22 cellular contexts compared by ENCODE assay signal in the genomic region with DNA sequence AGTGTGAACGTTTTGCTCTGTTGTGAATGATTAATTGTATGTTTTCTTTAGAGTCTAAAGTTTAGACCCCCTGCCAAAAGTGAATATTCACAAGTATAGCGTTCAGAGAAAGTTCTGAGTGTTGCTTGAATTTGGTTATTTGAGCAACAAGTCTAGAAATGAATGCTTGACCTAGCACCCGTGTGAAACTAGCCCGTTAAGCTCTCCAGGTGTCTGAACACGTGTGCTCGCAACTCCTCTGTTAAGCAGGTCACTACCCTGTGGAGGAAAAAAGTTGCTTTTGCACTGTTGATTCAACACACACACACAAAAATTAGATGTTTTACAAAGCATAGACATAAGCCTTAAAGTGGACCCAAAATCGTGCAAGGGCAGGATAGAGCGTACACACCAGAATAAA.
DNase-seq lines count a peak whose midpoint lies in the region; TF ChIP-seq lines count a peak whose summit lies in the region.
"Had no signal": no experiment of that assay in that cellular context is flagged by ENCODE, and none has a peak within 500 bp of the region (broad histone marks: within the 10 kb centered on the region; RNA-seq: fewer than 3 reads in every experiment).

No MANE protein-coding gene starts in this region.

- H3K27ac Mint-ChIP-seq in activated naive CD8-positive, alpha-beta T cell, result peak overlapping the region; percentile 72
- no peak overlapping the region for H3K27ac Mint-ChIP-seq in activated naive CD8-positive, alpha-beta T cell treated with anti-CD3 and anti-CD28 coated beads for 36 hours
- H3K27ac Mint-ChIP-seq: CD8-positive, alpha-beta T cell had no signal

- H3K4me1 Mint-ChIP-seq in activated naive CD8-positive, alpha-beta T cell (ENCODE audit: low read depth), result peaks cover 35% of the 10 kb centered on the region
- peaks cover 44% of the 10 kb centered on the region for H3K4me1 Mint-ChIP-seq in activated naive CD8-positive, alpha-beta T cell treated with anti-CD3 and anti-CD28 coated beads for 36 hours

- no peak for TF ChIP-seq POLR2A in lower leg skin (IDR thresholded peaks at IDR 0.05)

- H3K27me3 Mint-ChIP-seq in activated naive CD8-positive, alpha-beta T cell, result no peaks in the 10 kb centered on the region
- H3K27me3 Mint-ChIP-seq in activated naive CD8-positive, alpha-beta T cell treated with anti-CD3 and anti-CD28 coated beads for 36 hours, result no peaks in the 10 kb centered on the region

- TF ChIP-seq CTCF in OCI-LY1 (IDR thresholded peaks at IDR 0.05; ENCODE audit: low read length) (no peak), lower leg skin (IDR thresholded peaks at IDR 0.05) (no peak), smooth muscle cell (IDR thresholded peaks at IDR 0.05; ENCODE audit: borderline replicate concordance, insufficient read depth, poor library complexity, severe bottlenecking) (no peak)

- intact Hi-C loops in lower leg skin (cut with DNase I; ENCODE audit: low total_unique reads), result no loop called here

- H3K4me1 ChIP-seq in OCI-LY1 (ENCODE audit: insufficient read depth, low read length, severe bottlenecking), result peaks cover 12% of the 10 kb centered on the region
- H3K4me1 ChIP-seq in effector memory CD4-positive, alpha-beta T cell (ENCODE audit: control insufficient read depth, insufficient read depth, low read length, poor library complexity, severe bottlenecking), result no peaks in the 10 kb centered on the region
- no peaks in the 10 kb centered on the region for H3K4me1 ChIP-seq in smooth muscle cell (ENCODE audit: low read depth)
- H3K4me1 ChIP-seq: Caco-2, Peyer's patch had no signal

- H3K4me2 ChIP-seq in OCI-LY1 (ENCODE audit: low read length), result no peak overlapping the region
- no peak overlapping the region for H3K4me2 ChIP-seq in smooth muscle cell

- H2AFZ ChIP-seq in OCI-LY1 (ENCODE audit: low read length), result no peak overlapping the region
- no peak overlapping the region for H2AFZ ChIP-seq in smooth muscle cell (ENCODE audit: low read depth)
- H2AFZ ChIP-seq: GM23248 had no signal

- H3K9ac ChIP-seq in OCI-LY1 (ENCODE audit: low read length) (no peak overlapping the region), smooth muscle cell (ENCODE audit: low read depth) (no peak overlapping the region)
- H3K9ac ChIP-seq: GM23248 had no signal

- no peaks in the 10 kb centered on the region for H3F3A ChIP-seq in OCI-LY1 (ENCODE audit: insufficient read depth, low read length)
- no peaks in the 10 kb centered on the region for H3F3A ChIP-seq in smooth muscle cell (ENCODE audit: low read depth)

- H3K9me2 ChIP-seq in OCI-LY1 (ENCODE audit: low read depth, low read length), result no peaks in the 10 kb centered on the region

- H4K20me1 ChIP-seq in OCI-LY1 (ENCODE audit: insufficient read depth, low read length) (no peaks in the 10 kb centered on the region), smooth muscle cell (ENCODE audit: low read depth) (no peaks in the 10 kb centered on the region)

- H3K9me3 Mint-ChIP-seq in activated naive CD8-positive, alpha-beta T cell (ENCODE audit: low read depth), result no peaks in the 10 kb centered on the region
- H3K9me3 Mint-ChIP-seq in activated naive CD8-positive, alpha-beta T cell treated with anti-CD3 and anti-CD28 coated beads for 36 hours, result peaks cover 4% of the 10 kb centered on the region
- H3K9me3 Mint-ChIP-seq: CD8-positive, alpha-beta T cell had no signal

- H3K9me3 ChIP-seq in OCI-LY1 (ENCODE audit: low read length) (no peaks in the 10 kb centered on the region), smooth muscle cell (replicated peaks; ENCODE audit: low read depth) (no peaks in the 10 kb centered on the region)
- H3K9me3 ChIP-seq in effector memory CD4-positive, alpha-beta T cell (ENCODE audit: control insufficient read depth, low read length), result no peaks in the 10 kb centered on the region
- H3K9me3 ChIP-seq: Caco-2, Peyer's patch had no signal

- peaks cover 19% of the 10 kb centered on the region for H3K36me3 Mint-ChIP-seq in activated naive CD8-positive, alpha-beta T cell
- peaks cover 27% of the 10 kb centered on the region for H3K36me3 Mint-ChIP-seq in activated naive CD8-positive, alpha-beta T cell treated with anti-CD3 and anti-CD28 coated beads for 36 hours

- H3K27me3 ChIP-seq in OCI-LY1 (ENCODE audit: insufficient read depth, low read length) (no peaks in the 10 kb centered on the region), smooth muscle cell (ENCODE audit: low read depth) (no peaks in the 10 kb centered on the region)
- no peaks in the 10 kb centered on the region for H3K27me3 ChIP-seq in effector memory CD4-positive, alpha-beta T cell (replicated peaks; ENCODE audit: control insufficient read depth, insufficient read depth, low read length, poor library complexity, severe bottlenecking)
- H3K27me3 ChIP-seq: Peyer's patch had no signal

- no peak overlapping the region for H3K4me3 ChIP-seq in OCI-LY1 (ENCODE audit: low read depth, low read length, poor library complexity, severe bottlenecking)
- no peak overlapping the region for H3K4me3 ChIP-seq in lower leg skin (ENCODE audit: low read depth, poor library complexity, severe bottlenecking)
- no peak overlapping the region for H3K4me3 ChIP-seq in effector memory CD4-positive, alpha-beta T cell (ENCODE audit: insufficient read depth, low read depth, low read length, poor library complexity, severe bottlenecking)
- H3K4me3 ChIP-seq in smooth muscle cell, result no peak overlapping the region
- H3K4me3 ChIP-seq: GM23248, Peyer's patch had no signal

- H3K27ac ChIP-seq in OCI-LY1 (ENCODE audit: low read depth, low read length, poor library complexity, severe bottlenecking) (peak overlapping the region; percentile 5), smooth muscle cell (ENCODE audit: low read depth) (no peak overlapping the region)
- H3K27ac ChIP-seq in effector memory CD4-positive, alpha-beta T cell (ENCODE audit: insufficient read depth, low read length, poor library complexity, severe bottlenecking), result no peak overlapping the region
- H3K27ac ChIP-seq: GM23248, Peyer's patch had no signal

- no peaks in the 10 kb centered on the region for H3K79me2 ChIP-seq in OCI-LY1 (ENCODE audit: insufficient read depth, low read length)
- no peaks in the 10 kb centered on the region for H3K79me2 ChIP-seq in smooth muscle cell (ENCODE audit: low read depth)

- 89 to 90% methylated on average over 8 of the region's 8 CpGs for WGBS in lower leg skin, 2 donors
- WGBS in smooth muscle cell (ENCODE audit: low lambda C conversion rate), result 96% methylated on average over 8 of the region's 8 CpGs

- H3K4me3 Mint-ChIP-seq in activated naive CD8-positive, alpha-beta T cell, result no peak overlapping the region
- no peak overlapping the region for H3K4me3 Mint-ChIP-seq in activated naive CD8-positive, alpha-beta T cell treated with anti-CD3 and anti-CD28 coated beads for 36 hours
- H3K4me3 Mint-ChIP-seq: CD8-positive, alpha-beta T cell had no signal

- DNase-seq in activated naive CD8-positive, alpha-beta T cell treated with anti-CD3 and anti-CD28 coated beads for 36 hours, result no peak
- DNase-seq in islet precursor cell (peak; percentile 2), lower leg skin (ENCODE audit: low spot score in 2 of 2) (no peak), smooth muscle cell (lab: John Stamatoyannopoulos, UW; ENCODE audit: unreplicated experiment) (no peak)
- no peak for DNase-seq in effector memory CD4-positive, alpha-beta T cell
- DNase-seq: C1 segment of cervical spinal cord, Caco-2, GM23248, H7, Karpas-422, NCI-H1092, NCI-H1417 treated with DMSO at 0.1 percent for 48 hours, NCI-H1694 treated with DMSO at 0.1 percent for 48 hours, NCI-H2081, NCI-H2227 treated with DMSO at 0.1 percent for 48 hours, NCI-H526 treated with DMSO at 0.1 percent for 48 hours, OCI-M1, Peyer's patch, SHP77 treated with DMSO at 0.1 percent for 48 hours had no signal

- peaks cover 35% of the 10 kb centered on the region for H3K36me3 ChIP-seq in OCI-LY1 (ENCODE audit: insufficient read depth, low read length)
- peaks cover 24% of the 10 kb centered on the region for H3K36me3 ChIP-seq in effector memory CD4-positive, alpha-beta T cell (ENCODE audit: control insufficient read depth, insufficient read depth, low read length)
- H3K36me3 ChIP-seq in smooth muscle cell (ENCODE audit: low read depth), result no peaks in the 10 kb centered on the region
